ENCODE assay signal across 22 cellular contexts in the genomic region with DNA sequence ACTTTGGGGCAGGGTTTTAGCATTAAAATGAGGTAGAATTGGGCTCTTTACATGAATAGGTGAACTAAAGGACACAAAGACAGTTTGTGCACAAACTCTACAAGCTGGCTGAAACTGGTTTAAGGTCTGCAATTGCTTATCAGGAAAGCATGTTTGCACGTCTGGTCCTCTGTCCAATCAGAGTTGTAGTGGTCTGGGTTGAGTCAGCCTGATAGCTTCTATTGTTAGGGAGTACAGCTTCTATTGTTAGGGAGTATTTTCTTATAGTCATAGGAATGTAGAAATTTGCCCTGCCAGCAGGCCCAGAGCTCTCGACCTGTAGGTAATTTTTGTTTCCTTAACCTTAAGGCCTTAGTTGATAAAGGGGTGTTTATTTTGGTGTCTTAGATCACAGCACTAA.
DNase-seq lines count a peak whose midpoint lies in the region; ATAC-seq and TF ChIP-seq lines count a peak whose summit lies in the region.
"Had no signal": no experiment of that assay in that cellular context is flagged by ENCODE, and none has a peak within 500 bp of the region (broad histone marks: within the 10 kb centered on the region; RNA-seq: fewer than 3 reads in every experiment).

No MANE protein-coding gene starts in this region.

- no peak overlapping the region for H3K4me2 ChIP-seq in neuronal stem cell (ENCODE audit: insufficient read depth, low read length, poor library complexity, severe bottlenecking)

- H3K23ac ChIP-seq in neuronal stem cell (ENCODE audit: low read depth, low read length, poor library complexity) = no peak overlapping the region

- H3K36me3 ChIP-seq in neuronal stem cell (replicated peaks in 1 of 2; ENCODE audit: control insufficient read depth in 2 of 2, insufficient read depth in 2 of 2, low read length in 2 of 2) (no peaks in the 10 kb centered on the region), brain microvascular endothelial cell (replicated peaks) (no peaks in the 10 kb centered on the region)

- no peak overlapping the region for H3K27ac Mint-ChIP-seq in WTC11
- no peak overlapping the region for H3K27ac Mint-ChIP-seq in activated naive CD4-positive, alpha-beta T cell treated with anti-CD3 and anti-CD28 coated beads for 36 hours
- H3K27ac Mint-ChIP-seq: CD4-positive, CD25-positive, alpha-beta regulatory T cell; HFFc6 had no signal

- TF ChIP-seq CTCF in WTC11 (IDR thresholded peaks at IDR 0.05) (no peak), brain microvascular endothelial cell (IDR thresholded peaks at IDR 0.05; ENCODE audit: low read depth, low read length, missing control alignments) (no peak)

- H3K4me1 Mint-ChIP-seq in WTC11 = peaks cover 27% of the 10 kb centered on the region
- no peaks in the 10 kb centered on the region for H3K4me1 Mint-ChIP-seq in activated naive CD4-positive, alpha-beta T cell treated with anti-CD3 and anti-CD28 coated beads for 36 hours (ENCODE audit: low read depth)
- H3K4me1 Mint-ChIP-seq: CD4-positive, CD25-positive, alpha-beta regulatory T cell had no signal

- H2AFZ ChIP-seq in neuronal stem cell (ENCODE audit: low read length) = peak overlapping the region; percentile 77

- H3K18ac ChIP-seq in neuronal stem cell (ENCODE audit: low read length) = no peak overlapping the region

- H3K9me3 Mint-ChIP-seq in WTC11 = peaks cover 69% of the 10 kb centered on the region
- H3K9me3 Mint-ChIP-seq in activated naive CD4-positive, alpha-beta T cell treated with anti-CD3 and anti-CD28 coated beads for 36 hours = peaks cover 13% of the 10 kb centered on the region

- DNase-seq in H4 (ENCODE audit: low spot score) (peak; percentile 13), WTC11 (ENCODE audit: low spot score) (no peak), islet precursor cell (peak; percentile 52), neuronal stem cell (ENCODE audit: low spot score) (no peak), AG20443 (ENCODE audit: low spot score) (no peak), brain microvascular endothelial cell (no peak)
- no peak for DNase-seq in activated naive CD4-positive, alpha-beta T cell treated with anti-CD3 and anti-CD28 coated beads for 36 hours
- no peak for DNase-seq in activated CD8-positive, alpha-beta memory T cell treated with anti-CD3 and anti-CD28 coated beads, Interleukin-2, amount 50 U/mL, for 48 hours
- DNase-seq: Calu3; CD4-positive, CD25-positive, alpha-beta regulatory T cell; DMS79 treated with DMSO at 0.1 percent for 48 hours; GDM1; GOT3; HFFc6; MM.1S; NCI-H1105 treated with DMSO at 0.1 percent for 48 hours; NCI-H187 treated with DMSO at 0.1 percent for 48 hours; NCI-H2171; NCI-H446 treated with DMSO at 0.1 percent for 48 hours; NCI-H774; SIG-M5 had no signal

- intact Hi-C loops in activated naive CD4-positive, alpha-beta T cell treated with anti-CD3 and anti-CD28 coated beads for 36 hours (cut with micrococcal nuclease) = no loop called here

- no peak overlapping the region for H2BK120ac ChIP-seq in neuronal stem cell (ENCODE audit: low read depth, low read length)

- no peaks in the 10 kb centered on the region for H3K79me1 ChIP-seq in neuronal stem cell (ENCODE audit: low read depth, low read length)

- no peak overlapping the region for H4K91ac ChIP-seq in neuronal stem cell (ENCODE audit: low read depth, low read length, poor library complexity)

- peaks cover 11% of the 10 kb centered on the region for H3K27me3 Mint-ChIP-seq in WTC11 (ENCODE audit: low read depth)
- no peaks in the 10 kb centered on the region for H3K27me3 Mint-ChIP-seq in activated naive CD4-positive, alpha-beta T cell treated with anti-CD3 and anti-CD28 coated beads for 36 hours (ENCODE audit: low read depth)
- H3K27me3 Mint-ChIP-seq: CD4-positive, CD25-positive, alpha-beta regulatory T cell had no signal

- H2BK5ac ChIP-seq in neuronal stem cell (ENCODE audit: low read length) = no peak overlapping the region

- no peak overlapping the region for H3K4me3 Mint-ChIP-seq in WTC11
- no peak overlapping the region for H3K4me3 Mint-ChIP-seq in activated naive CD4-positive, alpha-beta T cell treated with anti-CD3 and anti-CD28 coated beads for 36 hours
- H3K4me3 Mint-ChIP-seq: CD4-positive, CD25-positive, alpha-beta regulatory T cell; HFFc6 had no signal

- H2BK12ac ChIP-seq in neuronal stem cell (ENCODE audit: low read length) = no peak overlapping the region

- in situ Hi-C loops in brain microvascular endothelial cell (cut with HindIII; ENCODE audit: low pct_ligation_motif_present, low sequenced_read_pairs) = no loop called here

- no peak overlapping the region for H4K8ac ChIP-seq in neuronal stem cell (ENCODE audit: low read depth, low read length)

- no peaks in the 10 kb centered on the region for H3K4me1 ChIP-seq in neuronal stem cell (ENCODE audit: control insufficient read depth in 2 of 2, insufficient read depth in 1 of 2, low read depth in 1 of 2, low read length in 2 of 2)

- H3K9ac ChIP-seq in neuronal stem cell (ENCODE audit: low read depth, low read length, poor library complexity) = no peak overlapping the region

- H3K9me3 ChIP-seq in neuronal stem cell (replicated peaks in 1 of 2; ENCODE audit: control insufficient read depth in 2 of 2, insufficient read depth in 1 of 2, low read depth in 1 of 2, low read length in 2 of 2) = no peaks in the 10 kb centered on the region

- H2BK15ac ChIP-seq in neuronal stem cell (ENCODE audit: low read length) = no peak overlapping the region

- peaks cover 53% of the 10 kb centered on the region for H3K36me3 Mint-ChIP-seq in WTC11
- H3K36me3 Mint-ChIP-seq in activated naive CD4-positive, alpha-beta T cell treated with anti-CD3 and anti-CD28 coated beads for 36 hours (ENCODE audit: low read depth) = no peaks in the 10 kb centered on the region
- H3K36me3 Mint-ChIP-seq: CD4-positive, CD25-positive, alpha-beta regulatory T cell had no signal

- no CpG with 5 or more reads among the region's 2 CpGs for WGBS in neuronal stem cell (ENCODE audit: extremely low coverage in 2 of 2, insufficient read length in 2 of 2, insufficient replicate concordance in 1 of 2), 2 donors

- H3K27me3 ChIP-seq in neuronal stem cell (ENCODE audit: control insufficient read depth in 3 of 3, insufficient read depth in 3 of 3, low read depth in 1 of 3, low read length in 3 of 3) (no peaks in the 10 kb centered on the region), brain microvascular endothelial cell (replicated peaks) (no peaks in the 10 kb centered on the region)

- H3K4me3 ChIP-seq in neuronal stem cell (ENCODE audit: low read length in 2 of 2) = no peak overlapping the region
- H3K4me3 ChIP-seq in brain microvascular endothelial cell (ENCODE audit: low read depth, low read length) = no peak overlapping the region

- no peak overlapping the region for H3K4ac ChIP-seq in neuronal stem cell (ENCODE audit: low read length)

- H3K27ac ChIP-seq in neuronal stem cell (replicated peaks; ENCODE audit: low read length) (no peak overlapping the region), brain microvascular endothelial cell (no peak overlapping the region)

- H3K14ac ChIP-seq in neuronal stem cell (ENCODE audit: low read length) = no peak overlapping the region

- ATAC-seq in WTC11 = peak; percentile 60
- ATAC-seq: HepG2 had no signal

- POLR2A ChIA-PET in WTC11 (lab: Charles Lee) = no interaction called here

- CTCF ChIA-PET in WTC11 (lab: Charles Lee) = no interaction called here
- CTCF ChIA-PET in activated naive CD4-positive, alpha-beta T cell treated with anti-CD3 and anti-CD28 coated beads for 36 hours (lab: Charles Lee) = no interaction called here

- H2AK5ac ChIP-seq in neuronal stem cell (ENCODE audit: low read depth, low read length) = no peak overlapping the region

TF ChIP-seq in WTC11, 78 proteins besides CTCF, POLR2A, EP300 and RAD21 (continues in another document):
- TF ChIP-seq ZNF219 (CRISPR knock-in tag; IDR thresholded peaks at IDR 0.05; ENCODE audit: borderline replicate concordance) (no peak), HMGA2 (CRISPR knock-in tag; IDR thresholded peaks at IDR 0.05) (no peak), ZBTB21 (CRISPR knock-in tag; IDR thresholded peaks at IDR 0.05; ENCODE audit: borderline replicate concordance) (no peak), PREB (CRISPR knock-in tag; IDR thresholded peaks at IDR 0.05; ENCODE audit: borderline replicate concordance) (no peak), ATF1 (CRISPR knock-in tag; IDR thresholded peaks at IDR 0.05) (no peak), E2F4 (CRISPR knock-in tag; IDR thresholded peaks at IDR 0.05; ENCODE audit: borderline replicate concordance, low read depth) (no peak), ZNF317 (CRISPR knock-in tag; IDR thresholded peaks at IDR 0.05; ENCODE audit: borderline replicate concordance, low read depth) (no peak), JUN (CRISPR knock-in tag; IDR thresholded peaks at IDR 0.05) (no peak), ELF4 (CRISPR knock-in tag; IDR thresholded peaks at IDR 0.05; ENCODE audit: low read depth) (no peak), MYBL2 (CRISPR knock-in tag; IDR thresholded peaks at IDR 0.05) (no peak), SOX15 (CRISPR knock-in tag; IDR thresholded peaks at IDR 0.05) (no peak), NFATC4 (CRISPR knock-in tag; IDR thresholded peaks at IDR 0.05) (no peak)
- TF ChIP-seq, protein P1, sequence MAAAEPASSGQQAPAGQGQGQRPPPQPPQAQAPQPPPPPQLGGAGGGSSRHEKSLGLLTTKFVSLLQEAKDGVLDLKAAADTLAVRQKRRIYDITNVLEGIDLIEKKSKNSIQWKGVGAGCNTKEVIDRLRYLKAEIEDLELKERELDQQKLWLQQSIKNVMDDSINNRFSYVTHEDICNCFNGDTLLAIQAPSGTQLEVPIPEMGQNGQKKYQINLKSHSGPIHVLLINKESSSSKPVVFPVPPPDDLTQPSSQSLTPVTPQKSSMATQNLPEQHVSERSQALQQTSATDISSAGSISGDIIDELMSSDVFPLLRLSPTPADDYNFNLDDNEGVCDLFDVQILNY (CRISPR knock-in tag; IDR thresholded peaks at IDR 0.05) = no peak

Comparison
In these comparisons a context has a peak if more than half of its experiments do, and no peak if none do; other contexts are left out.
1. DNase-seq: peak in H4 (single experiment) and islet precursor cell (single experiment); none in WTC11 (single experiment), neuronal stem cell (single experiment), activated naive CD4-positive, alpha-beta T cell treated with anti-CD3 and anti-CD28 coated beads for 36 hours (single experiment), AG20443 (single experiment), brain microvascular endothelial cell (single experiment) and activated CD8-positive, alpha-beta memory T cell treated with anti-CD3 and anti-CD28 coated beads, Interleukin-2, amount 50 U/mL, for 48 hours (single experiment).